ENCODE assay signal across 8 cellular contexts in genomic region chr2:196234672-196235071, GRCh38.
A peak's percentile ranks its signal among the peaks of the same experiment; 100 is the strongest.
DNase-seq lines count a peak whose midpoint lies in the region; ATAC-seq and TF ChIP-seq lines count a peak whose summit lies in the region.

No MANE protein-coding gene starts in this region.

- peaks cover 68 to 97% (median 81%) of the 10 kb centered on the region in 4 donors for H3K4me1 Mint-ChIP-seq in CD4-positive, alpha-beta memory T cell
- peaks cover 50 to 54% of the 10 kb centered on the region in 2 donors for H3K4me1 Mint-ChIP-seq in effector memory CD8-positive, alpha-beta T cell (ENCODE audit: low read depth in 2 of 2)

- H3K9me2 ChIP-seq in hepatocyte (replicated peaks; ENCODE audit: insufficient read depth), result no peaks in the 10 kb centered on the region

- H3K36me3 ChIP-seq in CD4-positive, alpha-beta memory T cell (ENCODE audit: insufficient read depth, low read length), result no peaks in the 10 kb centered on the region
- no peaks in the 10 kb centered on the region for H3K36me3 ChIP-seq in hepatocyte (replicated peaks; ENCODE audit: insufficient read depth, low read depth)

- H3K79me2 ChIP-seq in hepatocyte, result no peaks in the 10 kb centered on the region

- ATAC-seq in HG03039 (IDR thresholded peaks at IDR 0.05; ENCODE audit: unreplicated experiment), result peak; percentile 41
- ATAC-seq in effector memory CD8-positive, alpha-beta T cell (replicated peaks), result peak; percentile 46

- no peak overlapping the region for H2AFZ ChIP-seq in hepatocyte

- DNase-seq in CD4-positive, alpha-beta memory T cell, result peak in 3 of 5 donors; percentile 22 to 77 (median 33)
- peak; percentile 7 to 19 (median 16) for DNase-seq in effector memory CD8-positive, alpha-beta T cell
- peak; percentile 77 for DNase-seq in stimulated activated CD8-positive, alpha-beta memory T cell treated with anti-CD3 and anti-CD28 coated beads, Interleukin-4, amount 100 ng/mL, for 48 hours
- DNase-seq in RKO (ENCODE audit: low spot score) (no peak), hepatocyte (ENCODE audit: low spot score) (no peak), HuH-7 (ENCODE audit: low spot score) (no peak)

- intact Hi-C loops in CD4-positive, alpha-beta memory T cell (cut with micrococcal nuclease), result no loop called here

- peak overlapping the region; percentile 89 to 95 (median 93) for H3K27ac Mint-ChIP-seq in CD4-positive, alpha-beta memory T cell
- peak overlapping the region; percentile 66 to 84 for H3K27ac Mint-ChIP-seq in effector memory CD8-positive, alpha-beta T cell

- H3K27me3 Mint-ChIP-seq in CD4-positive, alpha-beta memory T cell, result no peaks in the 10 kb centered on the region
- no peaks in the 10 kb centered on the region for H3K27me3 Mint-ChIP-seq in effector memory CD8-positive, alpha-beta T cell

- CTCF ChIA-PET in CD4-positive, alpha-beta memory T cell (lab: Charles Lee; ENCODE audit: partially characterized antibody), result interaction anchor here (1.2 to 6.3 kb wide), 9 partner anchors 15 to 157 kb away, joined by 3 to 38 read pairs (median 11); partner anchors contain the start of gene STK17B

- no peaks in the 10 kb centered on the region for H3K9me3 ChIP-seq in CD4-positive, alpha-beta memory T cell (ENCODE audit: control insufficient read depth in 1 of 2, low read length in 2 of 2)
- no peaks in the 10 kb centered on the region for H3K9me3 ChIP-seq in hepatocyte (ENCODE audit: low read depth)

- no peak overlapping the region for H3K4me2 ChIP-seq in hepatocyte

- no peaks in the 10 kb centered on the region for H3K27me3 ChIP-seq in CD4-positive, alpha-beta memory T cell (ENCODE audit: insufficient read depth, low read length)
- H3K27me3 ChIP-seq in hepatocyte, result no peaks in the 10 kb centered on the region

- H4K20me1 ChIP-seq in hepatocyte (ENCODE audit: insufficient read depth, poor library complexity, severe bottlenecking), result no peaks in the 10 kb centered on the region

- 86% methylated on average over 4 of the region's 4 CpGs for WGBS in hepatocyte (ENCODE audit: low lambda C conversion rate, missing lambda C conversion rate)

- POLR2A ChIA-PET in CD4-positive, alpha-beta memory T cell (lab: Charles Lee; ENCODE audit: partially characterized antibody), result interaction anchor here (2.0 to 9.3 kb wide), 11 partner anchors 11 to 72 kb away, joined by 8 to 113 read pairs (median 31); partner anchors contain the start of gene STK17B

- H3K4me3 Mint-ChIP-seq in CD4-positive, alpha-beta memory T cell, result peak overlapping the region in 7 of 8 donors; percentile 22 to 75 (median 62)
- peak overlapping the region; percentile 45 to 58 for H3K4me3 Mint-ChIP-seq in effector memory CD8-positive, alpha-beta T cell

- no peaks in the 10 kb centered on the region for H3K9me3 Mint-ChIP-seq in CD4-positive, alpha-beta memory T cell
- no peaks in the 10 kb centered on the region for H3K9me3 Mint-ChIP-seq in effector memory CD8-positive, alpha-beta T cell

- no peak overlapping the region for H3K4me3 ChIP-seq in CD4-positive, alpha-beta memory T cell (ENCODE audit: low read length in 2 of 2)
- H3K4me3 ChIP-seq in hepatocyte, result no peak overlapping the region

- H3K4me1 ChIP-seq in CD4-positive, alpha-beta memory T cell (ENCODE audit: insufficient read depth, low read length), result peaks cover 96% of the 10 kb centered on the region
- H3K4me1 ChIP-seq in hepatocyte (ENCODE audit: insufficient read depth), result peaks cover 8% of the 10 kb centered on the region

- no peak overlapping the region for H3K27ac ChIP-seq in CD4-positive, alpha-beta memory T cell (ENCODE audit: low read depth, low read length)
- peak overlapping the region; percentile 93; the same call in 1 of the 2 replicates for H3K27ac ChIP-seq in VCaP
- no peak overlapping the region for H3K27ac ChIP-seq in hepatocyte

- no peak for TF ChIP-seq CTCF in VCaP (conservative IDR thresholded peaks at IDR 0.05)
- no peak for TF ChIP-seq CTCF in hepatocyte (IDR thresholded peaks at IDR 0.05; ENCODE audit: poor library complexity)

- peaks cover 0 to 3% of the 10 kb centered on the region in 2 donors for H3K36me3 Mint-ChIP-seq in CD4-positive, alpha-beta memory T cell
- H3K36me3 Mint-ChIP-seq in effector memory CD8-positive, alpha-beta T cell (ENCODE audit: insufficient read depth), result peaks cover 9% of the 10 kb centered on the region

Comparison
In these comparisons a context has a peak if more than half of its experiments do, and no peak if none do; other contexts are left out.
1. DNase-seq: peak in CD4-positive, alpha-beta memory T cell (3 of 5), effector memory CD8-positive, alpha-beta T cell (3 of 3) and stimulated activated CD8-positive, alpha-beta memory T cell treated with anti-CD3 and anti-CD28 coated beads, Interleukin-4, amount 100 ng/mL, for 48 hours (single experiment); none in RKO (single experiment), hepatocyte (single experiment) and HuH-7 (single experiment).